Comparison of ENCODE assay signal across 1 cellular context in the genomic region with DNA sequence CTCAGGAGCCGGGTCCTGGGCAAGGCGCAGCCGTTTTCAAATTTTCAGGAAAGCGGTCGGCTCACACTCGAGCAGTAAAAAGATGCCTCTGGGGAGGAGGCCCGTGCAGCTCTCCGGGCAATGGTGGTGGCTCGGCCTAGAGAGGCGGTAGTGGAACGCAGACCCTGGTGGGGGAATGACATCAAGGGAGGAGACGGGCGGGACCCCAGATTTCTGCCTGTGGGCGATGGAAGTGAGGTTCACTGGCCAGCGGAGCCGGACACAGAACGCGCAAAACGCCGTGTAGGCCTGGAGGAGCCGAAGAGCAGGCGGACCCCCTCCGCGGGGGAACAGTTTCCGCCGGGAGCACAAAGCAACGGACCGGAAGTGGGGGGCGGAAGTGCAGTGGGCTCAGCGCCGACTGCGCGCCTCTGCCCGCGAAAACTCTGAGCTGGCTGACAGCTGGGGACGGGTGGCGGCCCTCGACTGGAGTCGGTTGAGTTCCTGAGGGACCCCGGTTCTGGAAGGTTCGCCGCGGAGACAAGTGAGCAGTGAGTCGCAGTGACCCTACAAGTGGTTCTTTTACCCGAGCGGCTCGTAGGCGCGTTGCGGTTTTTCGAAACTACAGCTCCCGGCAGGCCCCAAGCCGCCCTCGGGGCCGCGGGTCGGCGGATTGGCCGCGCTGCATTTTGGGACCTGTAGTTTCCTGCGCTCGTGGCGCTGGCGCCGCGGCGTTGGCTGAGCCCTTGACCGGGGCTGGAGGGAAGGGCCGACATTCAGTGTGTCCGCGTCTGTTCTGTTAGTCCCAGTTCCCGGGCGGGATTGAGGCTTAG.
TF ChIP-seq lines count a peak whose summit lies in the region.

A gene with protein sequence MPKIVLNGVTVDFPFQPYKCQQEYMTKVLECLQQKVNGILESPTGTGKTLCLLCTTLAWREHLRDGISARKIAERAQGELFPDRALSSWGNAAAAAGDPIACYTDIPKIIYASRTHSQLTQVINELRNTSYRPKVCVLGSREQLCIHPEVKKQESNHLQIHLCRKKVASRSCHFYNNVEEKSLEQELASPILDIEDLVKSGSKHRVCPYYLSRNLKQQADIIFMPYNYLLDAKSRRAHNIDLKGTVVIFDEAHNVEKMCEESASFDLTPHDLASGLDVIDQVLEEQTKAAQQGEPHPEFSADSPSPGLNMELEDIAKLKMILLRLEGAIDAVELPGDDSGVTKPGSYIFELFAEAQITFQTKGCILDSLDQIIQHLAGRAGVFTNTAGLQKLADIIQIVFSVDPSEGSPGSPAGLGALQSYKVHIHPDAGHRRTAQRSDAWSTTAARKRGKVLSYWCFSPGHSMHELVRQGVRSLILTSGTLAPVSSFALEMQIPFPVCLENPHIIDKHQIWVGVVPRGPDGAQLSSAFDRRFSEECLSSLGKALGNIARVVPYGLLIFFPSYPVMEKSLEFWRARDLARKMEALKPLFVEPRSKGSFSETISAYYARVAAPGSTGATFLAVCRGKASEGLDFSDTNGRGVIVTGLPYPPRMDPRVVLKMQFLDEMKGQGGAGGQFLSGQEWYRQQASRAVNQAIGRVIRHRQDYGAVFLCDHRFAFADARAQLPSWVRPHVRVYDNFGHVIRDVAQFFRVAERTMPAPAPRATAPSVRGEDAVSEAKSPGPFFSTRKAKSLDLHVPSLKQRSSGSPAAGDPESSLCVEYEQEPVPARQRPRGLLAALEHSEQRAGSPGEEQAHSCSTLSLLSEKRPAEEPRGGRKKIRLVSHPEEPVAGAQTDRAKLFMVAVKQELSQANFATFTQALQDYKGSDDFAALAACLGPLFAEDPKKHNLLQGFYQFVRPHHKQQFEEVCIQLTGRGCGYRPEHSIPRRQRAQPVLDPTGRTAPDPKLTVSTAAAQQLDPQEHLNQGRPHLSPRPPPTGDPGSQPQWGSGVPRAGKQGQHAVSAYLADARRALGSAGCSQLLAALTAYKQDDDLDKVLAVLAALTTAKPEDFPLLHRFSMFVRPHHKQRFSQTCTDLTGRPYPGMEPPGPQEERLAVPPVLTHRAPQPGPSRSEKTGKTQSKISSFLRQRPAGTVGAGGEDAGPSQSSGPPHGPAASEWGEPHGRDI (N-terminal part only) (plus strand): TSS at position 376 of the 812 bp plus-strand sequence. CDS start 1,091 bp downstream, outside the sequence.

TF ChIP-seq in HepG2, 621 proteins besides CTCF, POLR2A, EP300 and RAD21 (continued from another document and continues in another):
- TF ChIP-seq, protein P1, sequence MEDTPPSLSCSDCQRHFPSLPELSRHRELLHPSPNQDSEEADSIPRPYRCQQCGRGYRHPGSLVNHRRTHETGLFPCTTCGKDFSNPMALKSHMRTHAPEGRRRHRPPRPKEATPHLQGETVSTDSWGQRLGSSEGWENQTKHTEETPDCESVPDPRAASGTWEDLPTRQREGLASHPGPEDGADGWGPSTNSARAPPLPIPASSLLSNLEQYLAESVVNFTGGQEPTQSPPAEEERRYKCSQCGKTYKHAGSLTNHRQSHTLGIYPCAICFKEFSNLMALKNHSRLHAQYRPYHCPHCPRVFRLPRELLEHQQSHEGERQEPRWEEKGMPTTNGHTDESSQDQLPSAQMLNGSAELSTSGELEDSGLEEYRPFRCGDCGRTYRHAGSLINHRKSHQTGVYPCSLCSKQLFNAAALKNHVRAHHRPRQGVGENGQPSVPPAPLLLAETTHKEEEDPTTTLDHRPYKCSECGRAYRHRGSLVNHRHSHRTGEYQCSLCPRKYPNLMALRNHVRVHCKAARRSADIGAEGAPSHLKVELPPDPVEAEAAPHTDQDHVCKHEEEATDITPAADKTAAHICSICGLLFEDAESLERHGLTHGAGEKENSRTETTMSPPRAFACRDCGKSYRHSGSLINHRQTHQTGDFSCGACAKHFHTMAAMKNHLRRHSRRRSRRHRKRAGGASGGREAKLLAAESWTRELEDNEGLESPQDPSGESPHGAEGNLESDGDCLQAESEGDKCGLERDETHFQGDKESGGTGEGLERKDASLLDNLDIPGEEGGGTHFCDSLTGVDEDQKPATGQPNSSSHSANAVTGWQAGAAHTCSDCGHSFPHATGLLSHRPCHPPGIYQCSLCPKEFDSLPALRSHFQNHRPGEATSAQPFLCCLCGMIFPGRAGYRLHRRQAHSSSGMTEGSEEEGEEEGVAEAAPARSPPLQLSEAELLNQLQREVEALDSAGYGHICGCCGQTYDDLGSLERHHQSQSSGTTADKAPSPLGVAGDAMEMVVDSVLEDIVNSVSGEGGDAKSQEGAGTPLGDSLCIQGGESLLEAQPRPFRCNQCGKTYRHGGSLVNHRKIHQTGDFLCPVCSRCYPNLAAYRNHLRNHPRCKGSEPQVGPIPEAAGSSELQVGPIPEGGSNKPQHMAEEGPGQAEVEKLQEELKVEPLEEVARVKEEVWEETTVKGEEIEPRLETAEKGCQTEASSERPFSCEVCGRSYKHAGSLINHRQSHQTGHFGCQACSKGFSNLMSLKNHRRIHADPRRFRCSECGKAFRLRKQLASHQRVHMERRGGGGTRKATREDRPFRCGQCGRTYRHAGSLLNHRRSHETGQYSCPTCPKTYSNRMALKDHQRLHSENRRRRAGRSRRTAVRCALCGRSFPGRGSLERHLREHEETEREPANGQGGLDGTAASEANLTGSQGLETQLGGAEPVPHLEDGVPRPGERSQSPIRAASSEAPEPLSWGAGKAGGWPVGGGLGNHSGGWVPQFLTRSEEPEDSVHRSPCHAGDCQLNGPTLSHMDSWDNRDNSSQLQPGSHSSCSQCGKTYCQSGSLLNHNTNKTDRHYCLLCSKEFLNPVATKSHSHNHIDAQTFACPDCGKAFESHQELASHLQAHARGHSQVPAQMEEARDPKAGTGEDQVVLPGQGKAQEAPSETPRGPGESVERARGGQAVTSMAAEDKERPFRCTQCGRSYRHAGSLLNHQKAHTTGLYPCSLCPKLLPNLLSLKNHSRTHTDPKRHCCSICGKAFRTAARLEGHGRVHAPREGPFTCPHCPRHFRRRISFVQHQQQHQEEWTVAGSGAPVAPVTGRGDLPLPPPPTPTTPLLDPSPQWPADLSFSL (CRISPR knock-in tag; IDR thresholded peaks at IDR 0.05) = no peak
- TF ChIP-seq, protein P2, sequence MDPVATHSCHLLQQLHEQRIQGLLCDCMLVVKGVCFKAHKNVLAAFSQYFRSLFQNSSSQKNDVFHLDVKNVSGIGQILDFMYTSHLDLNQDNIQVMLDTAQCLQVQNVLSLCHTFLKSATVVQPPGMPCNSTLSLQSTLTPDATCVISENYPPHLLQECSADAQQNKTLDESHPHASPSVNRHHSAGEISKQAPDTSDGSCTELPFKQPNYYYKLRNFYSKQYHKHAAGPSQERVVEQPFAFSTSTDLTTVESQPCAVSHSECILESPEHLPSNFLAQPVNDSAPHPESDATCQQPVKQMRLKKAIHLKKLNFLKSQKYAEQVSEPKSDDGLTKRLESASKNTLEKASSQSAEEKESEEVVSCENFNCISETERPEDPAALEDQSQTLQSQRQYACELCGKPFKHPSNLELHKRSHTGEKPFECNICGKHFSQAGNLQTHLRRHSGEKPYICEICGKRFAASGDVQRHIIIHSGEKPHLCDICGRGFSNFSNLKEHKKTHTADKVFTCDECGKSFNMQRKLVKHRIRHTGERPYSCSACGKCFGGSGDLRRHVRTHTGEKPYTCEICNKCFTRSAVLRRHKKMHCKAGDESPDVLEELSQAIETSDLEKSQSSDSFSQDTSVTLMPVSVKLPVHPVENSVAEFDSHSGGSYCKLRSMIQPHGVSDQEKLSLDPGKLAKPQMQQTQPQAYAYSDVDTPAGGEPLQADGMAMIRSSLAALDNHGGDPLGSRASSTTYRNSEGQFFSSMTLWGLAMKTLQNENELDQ (CRISPR knock-in tag; IDR thresholded peaks at IDR 0.05; ENCODE audit: borderline replicate concordance) = peak; percentile 95
- TF ChIP-seq NFE2L2 (IDR thresholded peaks at IDR 0.05; ENCODE audit: low read length) (no peak; the same call in 1 of the 2 replicates), ZNF225 (CRISPR knock-in tag; IDR thresholded peaks at IDR 0.05) (0 out of 2 replicates have a peak, but pooled peaks have one; percentile 1), SUZ12 (IDR thresholded peaks at IDR 0.05; ENCODE audit: low read depth, low read length) (peak; percentile 99), ZNF563 (CRISPR knock-in tag; IDR thresholded peaks at IDR 0.05) (peak; percentile 72), RELA (CRISPR knock-in tag; IDR thresholded peaks at IDR 0.05) (peak; percentile 89; the same call in 1 of the 2 replicates), ZNF124 (CRISPR knock-in tag; IDR thresholded peaks at IDR 0.05) (peak; percentile 80), ZNF652 (CRISPR knock-in tag; IDR thresholded peaks at IDR 0.05; ENCODE audit: borderline replicate concordance, low read depth) (peak; percentile 43; the same call in 1 of the 2 replicates), CENPT (CRISPR knock-in tag; IDR thresholded peaks at IDR 0.05; ENCODE audit: low read depth) (peak; percentile 95), ZNF235 (CRISPR knock-in tag; IDR thresholded peaks at IDR 0.05; ENCODE audit: borderline replicate concordance) (peak; percentile 48), SNAPC2 (CRISPR knock-in tag; IDR thresholded peaks at IDR 0.05) (peak; percentile 92), KLF12 (CRISPR knock-in tag; IDR thresholded peaks at IDR 0.05; ENCODE audit: borderline replicate concordance) (peak; percentile 97; the same call in 1 of the 2 replicates), ESRRA (CRISPR knock-in tag; IDR thresholded peaks at IDR 0.05; ENCODE audit: low read depth) (peak; percentile 36; the same call in 1 of the 2 replicates), ZBTB21 (CRISPR knock-in tag; IDR thresholded peaks at IDR 0.05) (peak; percentile 34; the same call in 1 of the 2 replicates), BCL6 (CRISPR knock-in tag; IDR thresholded peaks at IDR 0.05) (peak; percentile 30; the same call in 1 of the 2 replicates), MAF1 (CRISPR knock-in tag; IDR thresholded peaks at IDR 0.05; ENCODE audit: borderline replicate concordance) (peak; percentile 96), ZNF10 (CRISPR knock-in tag; IDR thresholded peaks at IDR 0.05; ENCODE audit: borderline replicate concordance, low read depth) (no peak), ZBTB8A (CRISPR knock-in tag; IDR thresholded peaks at IDR 0.05; ENCODE audit: borderline replicate concordance, low read depth) (no peak), ZNF430 (CRISPR knock-in tag; IDR thresholded peaks at IDR 0.05) (peak; percentile 80), BHLHE40 (IDR thresholded peaks at IDR 0.05; ENCODE audit: low read length) (peak; percentile 33), ZNF33B (CRISPR knock-in tag; IDR thresholded peaks at IDR 0.05) (no peak), NKX3-1 (CRISPR knock-in tag; IDR thresholded peaks at IDR 0.05) (peak; percentile 97), PHF5A (CRISPR knock-in tag; IDR thresholded peaks at IDR 0.05; ENCODE audit: low read depth, unreplicated experiment) (peak; percentile 89), CCAR2 (optimal IDR thresholded peaks at IDR 0.05; ENCODE audit: low read depth, low read length) (peak; percentile 76), ZNF34 (CRISPR knock-in tag; IDR thresholded peaks at IDR 0.05; ENCODE audit: borderline replicate concordance) (peak; percentile 73), ZNF713 (CRISPR knock-in tag; IDR thresholded peaks at IDR 0.05) (0 out of 2 replicates have a peak, but pooled peaks have one; percentile 22), NCOA5 (CRISPR knock-in tag; IDR thresholded peaks at IDR 0.05) (peak; percentile 91; the same call in 1 of the 2 replicates), XRCC5 (optimal IDR thresholded peaks at IDR 0.05; ENCODE audit: low read length) (peak; percentile 99), ATF7-NPFF (CRISPR knock-in tag; IDR thresholded peaks at IDR 0.05; ENCODE audit: low read depth) (peak; percentile 75), PCBP1 (IDR thresholded peaks at IDR 0.05; ENCODE audit: borderline replicate concordance, low read depth, low read length) (peak; percentile 85; the same call in 1 of the 2 replicates), ZNF232 (CRISPR knock-in tag; IDR thresholded peaks at IDR 0.05; ENCODE audit: borderline replicate concordance) (peak; percentile 97), JUND (CRISPR knock-in tag; IDR thresholded peaks at IDR 0.05) (peak; percentile 70; the same call in 1 of the 2 replicates), ZNF234 (CRISPR knock-in tag; conservative IDR thresholded peaks at IDR 0.05) (peak; percentile 88), HMGA1 (CRISPR knock-in tag; conservative IDR thresholded peaks at IDR 0.05) (no peak)
- TF ChIP-seq, protein P3, sequence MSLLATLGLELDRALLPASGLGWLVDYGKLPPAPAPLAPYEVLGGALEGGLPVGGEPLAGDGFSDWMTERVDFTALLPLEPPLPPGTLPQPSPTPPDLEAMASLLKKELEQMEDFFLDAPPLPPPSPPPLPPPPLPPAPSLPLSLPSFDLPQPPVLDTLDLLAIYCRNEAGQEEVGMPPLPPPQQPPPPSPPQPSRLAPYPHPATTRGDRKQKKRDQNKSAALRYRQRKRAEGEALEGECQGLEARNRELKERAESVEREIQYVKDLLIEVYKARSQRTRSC (CRISPR knock-in tag; IDR thresholded peaks at IDR 0.05; ENCODE audit: low read depth) = peak; percentile 62
- TF ChIP-seq, protein P4, sequence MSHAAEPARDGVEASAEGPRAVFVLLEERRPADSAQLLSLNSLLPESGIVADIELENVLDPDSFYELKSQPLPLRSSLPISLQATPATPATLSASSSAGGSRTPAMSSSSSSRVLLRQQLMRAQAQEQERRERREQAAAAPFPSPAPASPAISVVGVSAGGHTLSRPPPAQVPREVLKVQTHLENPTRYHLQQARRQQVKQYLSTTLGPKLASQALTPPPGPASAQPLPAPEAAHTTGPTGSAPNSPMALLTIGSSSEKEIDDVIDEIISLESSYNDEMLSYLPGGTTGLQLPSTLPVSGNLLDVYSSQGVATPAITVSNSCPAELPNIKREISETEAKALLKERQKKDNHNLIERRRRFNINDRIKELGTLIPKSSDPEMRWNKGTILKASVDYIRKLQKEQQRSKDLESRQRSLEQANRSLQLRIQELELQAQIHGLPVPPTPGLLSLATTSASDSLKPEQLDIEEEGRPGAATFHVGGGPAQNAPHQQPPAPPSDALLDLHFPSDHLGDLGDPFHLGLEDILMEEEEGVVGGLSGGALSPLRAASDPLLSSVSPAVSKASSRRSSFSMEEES (CRISPR knock-in tag; IDR thresholded peaks at IDR 0.05) = peak; percentile 73; the same call in 1 of the 2 replicates
- TF ChIP-seq, protein P5, sequence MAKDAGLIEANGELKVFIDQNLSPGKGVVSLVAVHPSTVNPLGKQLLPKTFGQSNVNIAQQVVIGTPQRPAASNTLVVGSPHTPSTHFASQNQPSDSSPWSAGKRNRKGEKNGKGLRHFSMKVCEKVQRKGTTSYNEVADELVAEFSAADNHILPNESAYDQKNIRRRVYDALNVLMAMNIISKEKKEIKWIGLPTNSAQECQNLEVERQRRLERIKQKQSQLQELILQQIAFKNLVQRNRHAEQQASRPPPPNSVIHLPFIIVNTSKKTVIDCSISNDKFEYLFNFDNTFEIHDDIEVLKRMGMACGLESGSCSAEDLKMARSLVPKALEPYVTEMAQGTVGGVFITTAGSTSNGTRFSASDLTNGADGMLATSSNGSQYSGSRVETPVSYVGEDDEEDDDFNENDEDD (CRISPR knock-in tag; IDR thresholded peaks at IDR 0.05; ENCODE audit: borderline replicate concordance) = peak; percentile 94
- TF ChIP-seq, protein P6, sequence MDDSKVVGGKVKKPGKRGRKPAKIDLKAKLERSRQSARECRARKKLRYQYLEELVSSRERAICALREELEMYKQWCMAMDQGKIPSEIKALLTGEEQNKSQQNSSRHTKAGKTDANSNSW (CRISPR knock-in tag; IDR thresholded peaks at IDR 0.05; ENCODE audit: borderline replicate concordance) = peak; percentile 48; the same call in 1 of the 2 replicates
- TF ChIP-seq, protein P7, sequence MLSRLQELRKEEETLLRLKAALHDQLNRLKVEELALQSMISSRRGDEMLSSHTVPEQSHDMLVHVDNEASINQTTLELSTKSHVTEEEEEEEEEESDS (CRISPR knock-in tag; IDR thresholded peaks at IDR 0.05; ENCODE audit: borderline replicate concordance) = peak; percentile 84; the same call in 1 of the 2 replicates
- TF ChIP-seq, protein P8, sequence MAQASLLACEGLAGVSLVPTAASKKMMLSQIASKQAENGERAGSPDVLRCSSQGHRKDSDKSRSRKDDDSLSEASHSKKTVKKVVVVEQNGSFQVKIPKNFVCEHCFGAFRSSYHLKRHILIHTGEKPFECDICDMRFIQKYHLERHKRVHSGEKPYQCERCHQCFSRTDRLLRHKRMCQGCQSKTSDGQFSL (CRISPR knock-in tag; IDR thresholded peaks at IDR 0.05) = peak; percentile 95
